15 cellular contexts compared by ENCODE assay signal in genomic region chr1:210582186-210582981, GRCh38.
DNase-seq lines count a peak whose midpoint lies in the region; ATAC-seq lines count a peak whose summit lies in the region.
"Had no signal": no experiment of that assay in that cellular context is flagged by ENCODE, and none has a peak within 500 bp of the region (broad histone marks: within the 10 kb centered on the region; RNA-seq: fewer than 3 reads in every experiment).

No MANE protein-coding gene starts in this region.

- no peaks in the 10 kb centered on the region for H3K9me3 Mint-ChIP-seq in activated CD4-positive, alpha-beta T cell treated with anti-CD3 and anti-CD28 coated beads for 36 hours (ENCODE audit: low read depth)
- no peaks in the 10 kb centered on the region for H3K9me3 Mint-ChIP-seq in stimulated activated memory B cell treated with anti-CD40 and anti-IgM and Interleukin-4, amounts not matched to agents 10 μg/mL and 1 μg/mL and 100 μg/mL, for 72 hours
- H3K9me3 Mint-ChIP-seq: activated CD4-positive, alpha-beta memory T cell treated with anti-CD3 and anti-CD28 coated beads, Interleukin-2, amount 10 ng/mL, durations not matched to agents 7 days and 5 days had no signal

- H3K27me3 Mint-ChIP-seq in activated CD4-positive, alpha-beta T cell treated with anti-CD3 and anti-CD28 coated beads for 36 hours, result no peaks in the 10 kb centered on the region
- H3K27me3 Mint-ChIP-seq in stimulated activated memory B cell treated with anti-CD40 and anti-IgM and Interleukin-4, amounts not matched to agents 10 μg/mL and 1 μg/mL and 100 μg/mL, for 72 hours, result no peaks in the 10 kb centered on the region

- H3K27ac Mint-ChIP-seq in activated CD4-positive, alpha-beta T cell treated with anti-CD3 and anti-CD28 coated beads for 36 hours, result no peak overlapping the region
- H3K27ac Mint-ChIP-seq in stimulated activated memory B cell treated with anti-CD40 and anti-IgM and Interleukin-4, amounts not matched to agents 10 μg/mL and 1 μg/mL and 100 μg/mL, for 72 hours, result no peak overlapping the region
- H3K27ac Mint-ChIP-seq: activated CD4-positive, alpha-beta memory T cell treated with anti-CD3 and anti-CD28 coated beads, Interleukin-2, amount 10 ng/mL, durations not matched to agents 7 days and 5 days; mesothelial cell of epicardium had no signal

- intact Hi-C loops in activated CD4-positive, alpha-beta T cell treated with anti-CD3 and anti-CD28 coated beads for 36 hours (cut with DNase I, micrococcal nuclease), result loop anchor here in 1 of 2 experiments (2.0 to 10.0 kb wide), 3 partner anchors 120 to 932 kb away; no protein-coding TSS in a partner anchor
- intact Hi-C loops in left colon (cut with DNase I, micrococcal nuclease) (no loop called here), Right ventricle myocardium superior (cut with DNase I) (loop anchor here (5.0 to 10.0 kb wide), 2 partner anchors 128 to 555 kb away; no protein-coding TSS in a partner anchor)

- no peaks in the 10 kb centered on the region for H3K36me3 Mint-ChIP-seq in activated CD4-positive, alpha-beta T cell treated with anti-CD3 and anti-CD28 coated beads for 36 hours (ENCODE audit: low read depth)
- H3K36me3 Mint-ChIP-seq in stimulated activated memory B cell treated with anti-CD40 and anti-IgM and Interleukin-4, amounts not matched to agents 10 μg/mL and 1 μg/mL and 100 μg/mL, for 72 hours, result no peaks in the 10 kb centered on the region
- H3K36me3 Mint-ChIP-seq: mesothelial cell of epicardium had no signal

- CTCF ChIA-PET in activated CD4-positive, alpha-beta T cell treated with anti-CD3 and anti-CD28 coated beads for 36 hours (lab: Charles Lee), result interaction anchor here (1.2 to 1.8 kb wide), 3 partner anchors 166 to 553 kb away, joined by 3 to 8 read pairs (median 4); partner anchors contain the start of gene KCNH1

- peaks cover 7% of the 10 kb centered on the region for H3K4me1 Mint-ChIP-seq in activated CD4-positive, alpha-beta T cell treated with anti-CD3 and anti-CD28 coated beads for 36 hours
- H3K4me1 Mint-ChIP-seq in stimulated activated memory B cell treated with anti-CD40 and anti-IgM and Interleukin-4, amounts not matched to agents 10 μg/mL and 1 μg/mL and 100 μg/mL, for 72 hours, result peaks cover 9% of the 10 kb centered on the region
- H3K4me1 Mint-ChIP-seq: activated CD4-positive, alpha-beta memory T cell treated with anti-CD3 and anti-CD28 coated beads, Interleukin-2, amount 10 ng/mL, durations not matched to agents 7 days and 5 days had no signal

- POLR2A ChIA-PET in activated CD4-positive, alpha-beta T cell treated with anti-CD3 and anti-CD28 coated beads for 36 hours (lab: Charles Lee), result no interaction called here

- H3K4me3 Mint-ChIP-seq in activated CD4-positive, alpha-beta T cell treated with anti-CD3 and anti-CD28 coated beads for 36 hours, result no peak overlapping the region
- H3K4me3 Mint-ChIP-seq in stimulated activated memory B cell treated with anti-CD40 and anti-IgM and Interleukin-4, amounts not matched to agents 10 μg/mL and 1 μg/mL and 100 μg/mL, for 72 hours, result no peak overlapping the region
- H3K4me3 Mint-ChIP-seq: activated CD4-positive, alpha-beta memory T cell treated with anti-CD3 and anti-CD28 coated beads, Interleukin-2, amount 10 ng/mL, durations not matched to agents 7 days and 5 days; mesothelial cell of epicardium had no signal

- DNase-seq in activated CD4-positive, alpha-beta T cell treated with anti-CD3 and anti-CD28 coated beads for 36 hours, result no peak
- no peak for DNase-seq in activated CD4-positive, alpha-beta T cell treated with anti-CD3 and anti-CD28 coated beads, Interleukin-2, amount 50 U/mL, for 1 hour
- peak; percentile 49 for DNase-seq in SK-N-DZ (ENCODE audit: low spot score)
- no peak for DNase-seq in left colon
- DNase-seq in ecto neural progenitor cell (ENCODE audit: low spot score), result no peak
- no peak for DNase-seq in Right ventricle myocardium superior
- DNase-seq: activated CD4-positive, alpha-beta memory T cell treated with anti-CD3 and anti-CD28 coated beads, Interleukin-2, amount 10 ng/mL, durations not matched to agents 7 days and 5 days; activated gamma-delta T cell treated with Interleukin-2 at 50 U/mL for 16 hours; Calu3; foreskin fibroblast; NCI-H1417 had no signal

- ATAC-seq in activated CD4-positive, alpha-beta T cell treated with anti-CD3 and anti-CD28 coated beads for 36 hours, result peak; percentile 28
- peak; percentile 79 for ATAC-seq in HG03139 (IDR thresholded peaks at IDR 0.05; ENCODE audit: unreplicated experiment)
- ATAC-seq in stimulated activated memory B cell treated with anti-CD40 and anti-IgM and Interleukin-4, amounts not matched to agents 10 μg/mL and 1 μg/mL and 100 μg/mL, for 72 hours, result peak; percentile 66
- no peak for ATAC-seq in left colon
- no peak for ATAC-seq in Right ventricle myocardium superior (ENCODE audit: poor library complexity)
- ATAC-seq: A549 had no signal

Comparison
In these comparisons a context has a peak if more than half of its experiments do, and no peak if none do; other contexts are left out.
1. ATAC-seq: peak in activated CD4-positive, alpha-beta T cell treated with anti-CD3 and anti-CD28 coated beads for 36 hours (single experiment), HG03139 (single experiment) and stimulated activated memory B cell treated with anti-CD40 and anti-IgM and Interleukin-4, amounts not matched to agents 10 μg/mL and 1 μg/mL and 100 μg/mL, for 72 hours (single experiment); none in left colon (single experiment) and Right ventricle myocardium superior (single experiment).